12 cellular contexts compared by ENCODE assay signal in genomic region chr5:141597394-141597793, GRCh38. TPM values are rescaled to one million over a fixed set of nuclear protein-coding genes. Genes with fewer than 3 reads are reported as not detected.
DNase-seq lines count a peak whose midpoint lies in the region; ATAC-seq and TF ChIP-seq lines count a peak whose summit lies in the region.
"Had no signal": no experiment of that assay in that cellular context is flagged by ENCODE, and none has a peak within 500 bp of the region (broad histone marks: within the 10 kb centered on the region; RNA-seq: fewer than 3 reads in every experiment).

No MANE protein-coding gene starts in this region.

- ATAC-seq in RWPE2 (ENCODE audit: low read depth), result peak; percentile 33; the same call in 2 of the 3 replicates

- peak overlapping the region; percentile 11 for H3K27ac ChIP-seq in RWPE2 (ENCODE audit: poor library complexity, severe bottlenecking)
- H3K27ac ChIP-seq: adrenal gland, esophagus muscularis mucosa had no signal

- H3K27me3 Mint-ChIP-seq in glutamatergic neuron (ENCODE audit: unreplicated experiment), result peaks cover 2% of the 10 kb centered on the region

- H3K4me1 Mint-ChIP-seq in glutamatergic neuron (ENCODE audit: low read depth, unreplicated experiment), result peaks cover 5% of the 10 kb centered on the region

- H3K4me3 ChIP-seq in GM12865 (ENCODE audit: low read depth, low read length) (no peak overlapping the region), RWPE2 (ENCODE audit: severe bottlenecking) (no peak overlapping the region)
- H3K4me3 ChIP-seq: adrenal gland, esophagus muscularis mucosa, MG63 had no signal

- peak overlapping the region; percentile 84 for H3K27ac Mint-ChIP-seq in glutamatergic neuron (ENCODE audit: unreplicated experiment)

- no peak overlapping the region for H3K4me3 Mint-ChIP-seq in glutamatergic neuron (ENCODE audit: unreplicated experiment)

- peak; percentile 89 for DNase-seq in CD1c-positive myeloid dendritic cell (ENCODE audit: extremely low spot score)
- DNase-seq in GM12865 (ENCODE audit: low read depth), result peak; percentile 41
- DNase-seq in RWPE2 (ENCODE audit: low spot score), result no peak
- no peak for DNase-seq in glutamatergic neuron
- no peak for DNase-seq in SHP77 treated with DMSO at 0.1 percent for 48 hours (lab: John Stamatoyannopoulos, UW)
- no peak for DNase-seq in ACHN
- DNase-seq in foreskin melanocyte, result no peak
- no peak for DNase-seq in cerebellar nuclear complex (lab: John Stamatoyannopoulos, UW)
- DNase-seq: adrenal gland, kidney glomerular epithelial cell, MG63 had no signal

- in situ Hi-C loops in ACHN (cut with HindIII; ENCODE audit: low pct_ligation_motif_present, low pct_unique_long_range_greater_than_20kb, low sequenced_read_pairs), result no loop called here

- no peaks in the 10 kb centered on the region for H3K9me3 ChIP-seq in RWPE2 (ENCODE audit: severe bottlenecking)
- H3K9me3 ChIP-seq: adrenal gland, esophagus muscularis mucosa, MG63 had no signal

- TF ChIP-seq CTCF in GM12865 (IDR thresholded peaks at IDR 0.05; ENCODE audit: insufficient read depth, low read depth, low read length, missing control alignments) (no peak), RWPE2 (IDR thresholded peaks at IDR 0.05; ENCODE audit: poor library complexity, severe bottlenecking) (no peak), glutamatergic neuron (IDR thresholded peaks at IDR 0.05; ENCODE audit: partially characterized antibody, unreplicated experiment) (no peak)

- peaks cover 58% of the 10 kb centered on the region for H3K36me3 ChIP-seq in RWPE2 (ENCODE audit: low read depth)
- H3K36me3 ChIP-seq: adrenal gland had no signal

- peaks cover 7% of the 10 kb centered on the region for H3K4me1 ChIP-seq in RWPE2 (ENCODE audit: insufficient read depth, poor library complexity, severe bottlenecking)

- H3K27me3 ChIP-seq in RWPE2 (ENCODE audit: insufficient read depth, poor library complexity, severe bottlenecking), result no peaks in the 10 kb centered on the region
- H3K27me3 ChIP-seq: adrenal gland, esophagus muscularis mucosa, MG63 had no signal

- H3K9me3 Mint-ChIP-seq in glutamatergic neuron (ENCODE audit: unreplicated experiment), result no peaks in the 10 kb centered on the region

- no peaks in the 10 kb centered on the region for H3K36me3 Mint-ChIP-seq in glutamatergic neuron (ENCODE audit: unreplicated experiment)

RNA-seq across cellular contexts. Expression of gene DIAPH1, which starts 21.4 kb away (rescaled TPM):
- 51.6 TPM for total RNA-seq in glutamatergic neuron (ENCODE audit: unreplicated experiment)

RNA-seq across cellular contexts. Expression of gene HDAC3, which starts 39.3 kb away (rescaled TPM):
- total RNA-seq in glutamatergic neuron (ENCODE audit: unreplicated experiment), result 81.8 TPM

RNA-seq across cellular contexts. Expression of gene RELL2, which starts 39.4 kb away (rescaled TPM):
- total RNA-seq in glutamatergic neuron (ENCODE audit: unreplicated experiment), result 12.6 TPM

RNA-seq across cellular contexts. Expression of gene FCHSD1, which starts 53.8 kb away (rescaled TPM):
- 25.8 TPM for total RNA-seq in glutamatergic neuron (ENCODE audit: unreplicated experiment)

Comparison
In these comparisons a context has a peak if more than half of its experiments do, and no peak if none do; other contexts are left out.
1. DNase-seq: peak in CD1c-positive myeloid dendritic cell (single experiment) and GM12865 (single experiment); none in RWPE2 (single experiment), glutamatergic neuron (single experiment), SHP77 treated with DMSO at 0.1 percent for 48 hours (single experiment), ACHN (single experiment), foreskin melanocyte (single experiment) and cerebellar nuclear complex (0 of 2).